18 cellular contexts compared by ENCODE assay signal in the genomic region with DNA sequence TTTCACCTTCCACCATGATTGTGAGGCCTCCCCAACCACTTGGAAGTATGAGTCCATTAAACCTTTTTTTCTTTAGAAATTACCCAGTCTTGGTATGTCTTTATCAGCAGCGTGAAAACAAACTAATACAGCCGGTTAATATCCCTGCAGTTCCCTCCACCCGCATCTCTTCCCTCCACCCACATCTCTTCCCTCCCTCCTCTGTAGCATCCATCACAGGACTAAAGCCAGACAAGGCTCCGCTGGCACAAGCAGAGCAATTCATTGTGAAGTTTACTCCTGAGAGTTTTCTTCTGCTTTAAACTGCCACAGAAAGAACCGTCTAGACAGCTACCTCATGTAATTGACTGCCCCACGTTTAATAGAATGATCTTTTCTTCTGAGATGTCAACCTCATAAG.
DNase-seq lines count a peak whose midpoint lies in the region; ATAC-seq and TF ChIP-seq lines count a peak whose summit lies in the region.
"Had no signal": no experiment of that assay in that cellular context is flagged by ENCODE, and none has a peak within 500 bp of the region (broad histone marks: within the 10 kb centered on the region; RNA-seq: fewer than 3 reads in every experiment).

No MANE protein-coding gene starts in this region.

- no peak for TF ChIP-seq CTCF in breast epithelium (IDR thresholded peaks at IDR 0.05)
- no peak for TF ChIP-seq CTCF in mammary epithelial cell (conservative IDR thresholded peaks at IDR 0.05 in 1 of 2, IDR thresholded peaks at IDR 0.05 in 1 of 2; ENCODE audit: extremely low read depth in 1 of 2, insufficient read depth in 1 of 2, low read depth in 1 of 2, low read length in 2 of 2)
- no peak for TF ChIP-seq CTCF in endodermal cell (conservative IDR thresholded peaks at IDR 0.05)
- no peak for TF ChIP-seq CTCF in mesothelial cell of epicardium (IDR thresholded peaks at IDR 0.05; ENCODE audit: unreplicated experiment)
- TF ChIP-seq CTCF in type B pancreatic cell (conservative IDR thresholded peaks at IDR 0.05): no peak

- intact Hi-C loops in breast epithelium (cut with DNase I; ENCODE audit: low total_unique reads): no loop called here
- intact Hi-C loops in mammary epithelial cell (cut with micrococcal nuclease): no loop called here
- intact Hi-C loops in naive thymus-derived CD4-positive, alpha-beta T cell (cut with micrococcal nuclease): no loop called here

- whole genome bisulfite sequencing in mammary epithelial cell (ENCODE audit: low coverage, missing lambda C conversion rate): 62% methylated on average over 4 of the region's 6 CpGs
- WGBS in endodermal cell (ENCODE audit: insufficient coverage in 1 of 2, insufficient read length in 1 of 2), 2 experiments: 87 to 91% methylated on average over 5 to 6 of the region's 6 CpGs

- H3K27ac ChIP-seq in breast epithelium (peak overlapping the region; percentile 63 to 68), mammary epithelial cell (ENCODE audit: insufficient read depth, low read depth, low read length) (no peak overlapping the region), endodermal cell (ENCODE audit: low read depth, low read length) (peak overlapping the region; percentile 39)
- H3K27ac ChIP-seq in naive thymus-derived CD4-positive, alpha-beta T cell (ENCODE audit: low read depth, low read length): no peak overlapping the region
- H3K27ac ChIP-seq: 22Rv1, BLaER1 had no signal

- peaks cover 5 to 17% of the 10 kb centered on the region in 2 donors for H3K4me1 ChIP-seq in breast epithelium
- H3K4me1 ChIP-seq in mammary epithelial cell (ENCODE audit: insufficient read depth, low read length): peaks cover 24% of the 10 kb centered on the region
- H3K4me1 ChIP-seq in endodermal cell (ENCODE audit: control insufficient read depth, insufficient read depth, low read length): peaks cover 17% of the 10 kb centered on the region
- H3K4me1 ChIP-seq in naive thymus-derived CD4-positive, alpha-beta T cell (ENCODE audit: control insufficient read depth in 2 of 2, insufficient read depth in 2 of 2, low read length in 2 of 2): no peaks in the 10 kb centered on the region

- CTCF ChIA-PET in mammary epithelial cell (lab: Charles Lee; ENCODE audit: low non-redundant PET): no interaction called here
- CTCF ChIA-PET in naive thymus-derived CD4-positive, alpha-beta T cell (lab: Charles Lee): no interaction called here

- H3K4me3 ChIP-seq in breast epithelium (no peak overlapping the region), mammary epithelial cell (replicated peaks in 1 of 3; ENCODE audit: insufficient read depth in 1 of 3, low read depth in 2 of 3, low read length in 3 of 3) (no peak overlapping the region), endodermal cell (ENCODE audit: low read length) (no peak overlapping the region)
- H3K4me3 ChIP-seq in naive thymus-derived CD4-positive, alpha-beta T cell (ENCODE audit: low read length): no peak overlapping the region
- H3K4me3 ChIP-seq: BLaER1 had no signal

- H3K9me3 Mint-ChIP-seq in endodermal cell (no peaks in the 10 kb centered on the region), mesothelial cell of epicardium (no peaks in the 10 kb centered on the region), type B pancreatic cell (no peaks in the 10 kb centered on the region)
- H3K9me3 Mint-ChIP-seq in naive thymus-derived CD4-positive, alpha-beta T cell: peaks cover 0 to 6% (median 0%) of the 10 kb centered on the region in 11 donors
- H3K9me3 Mint-ChIP-seq: HFFc6 had no signal

- H3K27ac Mint-ChIP-seq in endodermal cell (no peak overlapping the region), mesothelial cell of epicardium (peak overlapping the region; percentile 89), type B pancreatic cell (peak overlapping the region; percentile 12)
- H3K27ac Mint-ChIP-seq in naive thymus-derived CD4-positive, alpha-beta T cell: no peak overlapping the region
- H3K27ac Mint-ChIP-seq: CD8-positive, alpha-beta memory T cell had no signal

- no TSS peak for BruUV-seq in mammary epithelial cell (replicated peaks; lab: Mats Ljungman, UMichigan)

- DNase-seq in breast epithelium (ENCODE audit: low spot score in 2 of 2) (no peak), mammary epithelial cell (no peak), endodermal cell (no peak), mesothelial cell of epicardium (ENCODE audit: low spot score in 2 of 2, unreplicated experiment in 2 of 2) (no peak), type B pancreatic cell (ENCODE audit: extremely low spot score, unreplicated experiment) (no peak), NCI-H226 (no peak)
- DNase-seq in naive thymus-derived CD4-positive, alpha-beta T cell: no peak
- DNase-seq: AML-193; Caco-2; CD8-positive, alpha-beta memory T cell; DND-41; GDM1; HCEC 1CT; HFFc6 had no signal

- ATAC-seq in naive thymus-derived CD4-positive, alpha-beta T cell: no peak
- ATAC-seq in GM18873 (IDR thresholded peaks at IDR 0.05; ENCODE audit: low FRiP score, unreplicated experiment): no peak
- ATAC-seq: HepG2 had no signal

- no peaks in the 10 kb centered on the region for H3K27me3 ChIP-seq in breast epithelium
- H3K27me3 ChIP-seq in mammary epithelial cell (ENCODE audit: insufficient read depth, low read length): no peaks in the 10 kb centered on the region
- H3K27me3 ChIP-seq in endodermal cell (ENCODE audit: control insufficient read depth, insufficient read depth, low read length, poor library complexity, severe bottlenecking): no peaks in the 10 kb centered on the region
- H3K27me3 ChIP-seq in naive thymus-derived CD4-positive, alpha-beta T cell (ENCODE audit: control insufficient read depth in 2 of 2, insufficient read depth in 2 of 2, low read length in 2 of 2): no peaks in the 10 kb centered on the region
- H3K27me3 ChIP-seq: BLaER1 had no signal

- H3K79me2 ChIP-seq in mammary epithelial cell (ENCODE audit: insufficient read depth, low read length): peaks cover 27% of the 10 kb centered on the region

- H3K4me1 Mint-ChIP-seq in endodermal cell: peaks cover 24% of the 10 kb centered on the region
- peaks cover 49% of the 10 kb centered on the region for H3K4me1 Mint-ChIP-seq in mesothelial cell of epicardium
- H3K4me1 Mint-ChIP-seq in type B pancreatic cell (ENCODE audit: unreplicated experiment): peaks cover 37% of the 10 kb centered on the region
- H3K4me1 Mint-ChIP-seq in naive thymus-derived CD4-positive, alpha-beta T cell: no peaks in the 10 kb centered on the region
- H3K4me1 Mint-ChIP-seq: CD8-positive, alpha-beta memory T cell had no signal

- H3K36me3 Mint-ChIP-seq in endodermal cell (ENCODE audit: low read depth) (no peaks in the 10 kb centered on the region), mesothelial cell of epicardium (peaks cover 12% of the 10 kb centered on the region), type B pancreatic cell (peaks cover 29% of the 10 kb centered on the region)
- H3K36me3 Mint-ChIP-seq in naive thymus-derived CD4-positive, alpha-beta T cell: no peaks in the 10 kb centered on the region
- H3K36me3 Mint-ChIP-seq: CD8-positive, alpha-beta memory T cell had no signal

- H3K27me3 Mint-ChIP-seq in endodermal cell (ENCODE audit: insufficient read depth): peaks cover 4% of the 10 kb centered on the region
- no peaks in the 10 kb centered on the region for H3K27me3 Mint-ChIP-seq in mesothelial cell of epicardium (ENCODE audit: low read depth)
- H3K27me3 Mint-ChIP-seq in type B pancreatic cell: no peaks in the 10 kb centered on the region
- peaks cover 0 to 16% (median 11%) of the 10 kb centered on the region in 5 donors for H3K27me3 Mint-ChIP-seq in naive thymus-derived CD4-positive, alpha-beta T cell

- H2AFZ ChIP-seq in mammary epithelial cell (ENCODE audit: low read depth, low read length): no peak overlapping the region

- H3K9me3 ChIP-seq in breast epithelium: no peaks in the 10 kb centered on the region
- no peaks in the 10 kb centered on the region for H3K9me3 ChIP-seq in mammary epithelial cell (replicated peaks; ENCODE audit: insufficient read depth, low read length)
- H3K9me3 ChIP-seq in endodermal cell (ENCODE audit: control insufficient read depth, low read length): no peaks in the 10 kb centered on the region
- no peaks in the 10 kb centered on the region for H3K9me3 ChIP-seq in naive thymus-derived CD4-positive, alpha-beta T cell (ENCODE audit: control insufficient read depth in 2 of 3, low read length in 3 of 3)
- H3K9me3 ChIP-seq: BLaER1, Caco-2 had no signal

- H3K4me3 Mint-ChIP-seq in endodermal cell (no peak overlapping the region), mesothelial cell of epicardium (no peak overlapping the region), type B pancreatic cell (no peak overlapping the region)
- H3K4me3 Mint-ChIP-seq in naive thymus-derived CD4-positive, alpha-beta T cell: no peak overlapping the region
- H3K4me3 Mint-ChIP-seq: CD8-positive, alpha-beta memory T cell had no signal

- no peak overlapping the region for H3K4me2 ChIP-seq in mammary epithelial cell (ENCODE audit: insufficient read depth, low read depth, low read length)
- H3K4me2 ChIP-seq: BLaER1 had no signal

- no peak overlapping the region for H3K9ac ChIP-seq in mammary epithelial cell (ENCODE audit: insufficient read depth, low read length)
- H3K9ac ChIP-seq in endodermal cell (ENCODE audit: extremely low read depth, low read length, poor library complexity, severe bottlenecking): no peak overlapping the region
- H3K9ac ChIP-seq: BLaER1 had no signal

- dilution Hi-C loops in mammary epithelial cell (cut with HindIII; ENCODE audit: low sequenced_read_pairs): no loop called here

- in situ Hi-C loops in mammary epithelial cell (cut with MboI; ENCODE audit: low sequenced_read_pairs in 2 of 2): loop anchor here in 1 of 2 donors (25.0 kb wide), 1 partner anchor 128 kb away; the partner anchor contains the start of gene KIAA1217

- no peak for TF ChIP-seq POLR2A in breast epithelium (IDR thresholded peaks at IDR 0.05)

- H4K20me1 ChIP-seq in mammary epithelial cell (ENCODE audit: insufficient read depth, low read length): no peaks in the 10 kb centered on the region
- H4K20me1 ChIP-seq: BLaER1 had no signal

- POLR2A ChIA-PET in naive thymus-derived CD4-positive, alpha-beta T cell (lab: Charles Lee): no interaction called here

- H3K36me3 ChIP-seq in breast epithelium (no peaks in the 10 kb centered on the region), mammary epithelial cell (ENCODE audit: insufficient read depth, low read length) (no peaks in the 10 kb centered on the region), endodermal cell (ENCODE audit: control insufficient read depth, insufficient read depth, low read length) (no peaks in the 10 kb centered on the region)
- no peaks in the 10 kb centered on the region for H3K36me3 ChIP-seq in naive thymus-derived CD4-positive, alpha-beta T cell (ENCODE audit: control insufficient read depth in 2 of 3, insufficient read depth in 3 of 3, low read length in 3 of 3)
- H3K36me3 ChIP-seq: BLaER1 had no signal

Comparison
In these comparisons a context has a peak if more than half of its experiments do, and no peak if none do; other contexts are left out.
1. H3K27ac ChIP-seq: peak in breast epithelium (2 of 2) and endodermal cell (single experiment); none in mammary epithelial cell (single experiment) and naive thymus-derived CD4-positive, alpha-beta T cell (single experiment).
2. H3K27ac Mint-ChIP-seq: peak in mesothelial cell of epicardium (single experiment) and type B pancreatic cell (single experiment); none in endodermal cell (single experiment) and naive thymus-derived CD4-positive, alpha-beta T cell (0 of 9).